8 cellular contexts compared by ENCODE assay signal in genomic region chr12:112408621-112409020, GRCh38. TPM values are rescaled to one million over a fixed set of nuclear protein-coding genes. Genes with fewer than 3 reads are reported as not detected.
DNase-seq lines count a peak whose midpoint lies in the region; ATAC-seq and TF ChIP-seq lines count a peak whose summit lies in the region.

No MANE protein-coding gene starts in this region.

- no peak for TF ChIP-seq POLR2A in breast epithelium (IDR thresholded peaks at IDR 0.05)

- H3K4me3 Mint-ChIP-seq in IgD-negative memory B cell (peak overlapping the region; percentile 99 to 100 (median 100)), mesothelial cell of epicardium (peak overlapping the region; percentile 100)

- ATAC-seq in HG03108 (IDR thresholded peaks at IDR 0.05; ENCODE audit: unreplicated experiment) = no peak

- H3K4me1 ChIP-seq in breast epithelium = no peaks in the 10 kb centered on the region

- H3K36me3 Mint-ChIP-seq in IgD-negative memory B cell (peaks cover 1% of the 10 kb centered on the region), mesothelial cell of epicardium (peaks cover 23% of the 10 kb centered on the region)

- peaks cover 14% of the 10 kb centered on the region for H3K36me3 ChIP-seq in breast epithelium

- H3K9me3 ChIP-seq in breast epithelium = no peaks in the 10 kb centered on the region

- CTCF ChIA-PET in HEK293T (lab: Yijun Ruan, JAX) = no interaction called here

- intact Hi-C loops in breast epithelium (cut with DNase I; ENCODE audit: low total_unique reads) = no loop called here

- peak overlapping the region; percentile 94 to 96 for H3K27ac ChIP-seq in breast epithelium

- POLR2A ChIA-PET in HEK293T (lab: Yijun Ruan, JAX) = no interaction called here

- H3K4me1 Mint-ChIP-seq in IgD-negative memory B cell = peaks cover 25 to 38% (median 28%) of the 10 kb centered on the region in 3 donors
- peaks cover 22% of the 10 kb centered on the region for H3K4me1 Mint-ChIP-seq in mesothelial cell of epicardium

- H3K27me3 ChIP-seq in breast epithelium = no peaks in the 10 kb centered on the region

- H3K4me3 ChIP-seq in AG09309 (ENCODE audit: control insufficient read depth, low read depth, low read length) (peak overlapping the region; percentile 79), breast epithelium (peak overlapping the region; percentile 72 to 90 (median 73))

- H3K9me3 Mint-ChIP-seq in IgD-negative memory B cell (no peaks in the 10 kb centered on the region), mesothelial cell of epicardium (no peaks in the 10 kb centered on the region)

- H3K27me3 Mint-ChIP-seq in IgD-negative memory B cell (no peaks in the 10 kb centered on the region), mesothelial cell of epicardium (ENCODE audit: low read depth) (no peaks in the 10 kb centered on the region)

- DNase-seq in AG09309 (ENCODE audit: low read depth) (no peak), breast epithelium (ENCODE audit: low spot score in 2 of 2) (no peak), mesothelial cell of epicardium (ENCODE audit: low spot score in 2 of 2, unreplicated experiment in 2 of 2) (no peak), globus pallidus (ENCODE audit: low spot score) (no peak), HEK293T (ENCODE audit: extremely low spot score) (no peak)
- DNase-seq in stimulated activated naive CD4-positive, alpha-beta T cell treated with Interleukin-2 at 50 U/mL for 16 hours (lab: John Stamatoyannopoulos, UW) = no peak

- TF ChIP-seq CTCF in AG09309 (IDR thresholded peaks at IDR 0.05; ENCODE audit: control insufficient read depth, insufficient read depth, low read depth, low read length, missing control alignments) (no peak), breast epithelium (IDR thresholded peaks at IDR 0.05) (no peak), mesothelial cell of epicardium (IDR thresholded peaks at IDR 0.05; ENCODE audit: unreplicated experiment) (no peak)

- H3K27ac Mint-ChIP-seq in IgD-negative memory B cell = peak overlapping the region; percentile 99 to 100 (median 99)
- peak overlapping the region; percentile 100 for H3K27ac Mint-ChIP-seq in mesothelial cell of epicardium

TF ChIP-seq in HEK293T, 16 proteins besides CTCF, POLR2A, EP300 and RAD21:
- TF ChIP-seq ARNT (IDR thresholded peaks at IDR 0.05) = no peak
- TF ChIP-seq HDGF (IDR thresholded peaks at IDR 0.05; ENCODE audit: borderline replicate concordance) = no peak
- TF ChIP-seq FOXA1 (IDR thresholded peaks at IDR 0.05) = no peak
- TF ChIP-seq ZNF384 (IDR thresholded peaks at IDR 0.05) = no peak
- no peak for TF ChIP-seq ELF4 (IDR thresholded peaks at IDR 0.05)
- no peak for TF ChIP-seq FOXK2 (IDR thresholded peaks at IDR 0.05)
- TF ChIP-seq LEF1 (IDR thresholded peaks at IDR 0.05; ENCODE audit: borderline replicate concordance) = no peak
- TF ChIP-seq TARDBP (IDR thresholded peaks at IDR 0.05) = no peak
- no peak for TF ChIP-seq SUZ12 (IDR thresholded peaks at IDR 0.05)
- no peak for TF ChIP-seq SP1 (IDR thresholded peaks at IDR 0.05)
- TF ChIP-seq BHLHE40 (IDR thresholded peaks at IDR 0.05; ENCODE audit: borderline replicate concordance) = no peak
- no peak for TF ChIP-seq NFRKB (IDR thresholded peaks at IDR 0.05)
- no peak for TF ChIP-seq L3MBTL2 (conservative IDR thresholded peaks at IDR 0.05)
- TF ChIP-seq CTBP1 (IDR thresholded peaks at IDR 0.05; ENCODE audit: borderline replicate concordance) = no peak
- no peak for TF ChIP-seq PKNOX1 (IDR thresholded peaks at IDR 0.05)
- no peak for TF ChIP-seq FOXM1 (IDR thresholded peaks at IDR 0.05; ENCODE audit: borderline replicate concordance)

RNA-seq across cellular contexts. Expression of gene RPL6, which starts 0.8 kb away (rescaled TPM):
- 701 TPM for polyA plus RNA-seq in IgD-negative memory B cell
- 1,000 to 10,000 TPM; 1,571 to 1,840 (median 1,826) TPM for total RNA-seq in breast epithelium
- total RNA-seq in mesothelial cell of epicardium = 1,628 to 1,718 TPM (median 1,717 TPM) in 3 replicates

RNA-seq across cellular contexts. Expression of gene PTPN11, which starts 10.1 kb away (rescaled TPM):
- 69.9 TPM for polyA plus RNA-seq in IgD-negative memory B cell
- 100 to 1,000 TPM in 1 of 3 donors, 10 to 100 TPM in 2; 73.8 to 288 (median 91.4) TPM for total RNA-seq in breast epithelium
- 75.6 to 86.3 TPM (median 81.1 TPM) in 3 replicates for total RNA-seq in mesothelial cell of epicardium

RNA-seq across cellular contexts. Expression of gene HECTD4, which starts 26.4 kb away (rescaled TPM):
- polyA plus RNA-seq in IgD-negative memory B cell = 6.8 TPM
- total RNA-seq in breast epithelium = 10 to 100 TPM; 37.6 to 57.4 (median 49.5) TPM
- 75.4 to 89.8 TPM (median 77.3 TPM) in 3 replicates for total RNA-seq in mesothelial cell of epicardium
